ENCODE assay signal across 14 cellular contexts in the genomic region with DNA sequence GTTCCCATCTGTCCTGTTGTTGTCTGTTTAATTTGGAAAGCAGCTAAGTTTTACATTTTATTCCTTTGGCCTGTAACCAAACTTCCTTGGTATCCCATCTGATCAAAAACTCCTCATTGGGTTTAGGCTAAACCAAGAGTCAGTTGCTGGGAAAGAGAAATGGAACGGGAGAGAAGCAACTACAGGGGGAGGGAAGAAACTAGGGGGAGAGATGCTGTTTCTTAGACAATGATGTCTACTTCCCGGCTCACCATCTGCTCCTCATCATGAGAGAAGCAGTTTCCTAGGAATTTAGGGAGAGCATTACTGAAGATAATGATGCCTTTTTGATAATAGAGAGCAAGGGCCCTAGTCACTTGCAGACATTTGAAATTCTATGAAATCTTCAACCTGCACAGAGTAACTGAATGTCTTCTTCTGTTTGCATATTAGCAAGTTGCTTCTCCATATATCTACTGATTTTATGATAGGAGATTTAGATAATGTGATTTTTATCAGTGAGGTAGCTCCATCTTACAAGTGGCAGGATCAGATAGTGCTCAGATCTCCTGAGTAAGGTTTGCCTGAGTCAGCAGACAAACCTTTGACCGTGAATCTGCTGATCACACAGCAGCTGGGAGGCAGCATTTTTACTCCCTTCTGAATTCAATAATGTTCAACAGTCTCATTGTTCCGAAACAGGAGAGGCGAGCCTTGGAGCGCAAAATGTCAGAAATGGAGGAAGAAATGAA.
DNase-seq lines count a peak whose midpoint lies in the region; ATAC-seq and TF ChIP-seq lines count a peak whose summit lies in the region.
"Had no signal": no experiment of that assay in that cellular context is flagged by ENCODE, and none has a peak within 500 bp of the region (broad histone marks: within the 10 kb centered on the region; RNA-seq: fewer than 3 reads in every experiment).

No MANE protein-coding gene starts in this region.

- 66% methylated on average over 6 of the region's 6 CpGs for WGBS in right cardiac atrium
- WGBS in gastroesophageal sphincter (ENCODE audit: low coverage in 1 of 2), 2 donors, result 40 to 45% methylated on average over 5 to 6 of the region's 6 CpGs

- peaks cover 8 to 86% of the 10 kb centered on the region in 2 donors for H3K36me3 ChIP-seq in gastroesophageal sphincter

- ATAC-seq in right cardiac atrium (no peak), gastroesophageal sphincter (no peak), GM18502 (IDR thresholded peaks at IDR 0.05; ENCODE audit: poor library complexity, unreplicated experiment) (no peak)
- ATAC-seq: GM12878, Right ventricle myocardium inferior had no signal

- H3K27ac ChIP-seq in right cardiac atrium (ENCODE audit: low read length) (peak overlapping the region; percentile 67), gastroesophageal sphincter (peak overlapping the region; percentile 76 to 93 (median 86))

- no peak overlapping the region for H3K4me3 ChIP-seq in right cardiac atrium (ENCODE audit: low read length)
- H3K4me3 ChIP-seq in gastroesophageal sphincter, result no peak overlapping the region
- H3K4me3 ChIP-seq: GM12878 had no signal

- peaks cover 14% of the 10 kb centered on the region for H3K4me1 ChIP-seq in right cardiac atrium (ENCODE audit: control insufficient read depth, insufficient read depth, low read length)
- peaks cover 48 to 100% (median 60%) of the 10 kb centered on the region in 3 donors for H3K4me1 ChIP-seq in gastroesophageal sphincter

- intact Hi-C loops in right cardiac atrium (cut with DNase I) (no loop called here), cardiac septum (cut with DNase I) (no loop called here)

- H3K4me1 Mint-ChIP-seq in osteocyte (ENCODE audit: unreplicated experiment), result peaks cover 46% of the 10 kb centered on the region

- H3K9me3 ChIP-seq in right cardiac atrium (ENCODE audit: control insufficient read depth, low read length) (no peaks in the 10 kb centered on the region), gastroesophageal sphincter (no peaks in the 10 kb centered on the region)

- TF ChIP-seq CTCF in gastroesophageal sphincter (IDR thresholded peaks at IDR 0.05) (no peak), osteocyte (IDR thresholded peaks at IDR 0.05) (no peak), GM10248 (IDR thresholded peaks at IDR 0.05; ENCODE audit: control extremely low read depth, extremely low read depth, low read depth, missing control alignments) (no peak)

- peak overlapping the region; percentile 90 for H3K27ac Mint-ChIP-seq in osteocyte (ENCODE audit: unreplicated experiment)

- POLR2A ChIA-PET in GM10248 (lab: Yijun Ruan, JAX), result no interaction called here

- no peak overlapping the region for H3K4me3 Mint-ChIP-seq in osteocyte (ENCODE audit: unreplicated experiment)

- CTCF ChIA-PET in GM10248 (lab: Yijun Ruan, JAX), result interaction anchor here (0.9 kb wide), 1 partner anchor 32 kb away, joined by 3 read pairs; no protein-coding TSS in a partner anchor

- H3K27me3 ChIP-seq in right cardiac atrium (ENCODE audit: control insufficient read depth, insufficient read depth), result no peaks in the 10 kb centered on the region
- H3K27me3 ChIP-seq in gastroesophageal sphincter, result no peaks in the 10 kb centered on the region

- no peak for TF ChIP-seq EP300 in gastroesophageal sphincter (IDR thresholded peaks at IDR 0.05)

- DNase-seq in right cardiac atrium, result no peak
- DNase-seq in cardiac septum (ENCODE audit: low spot score), result no peak
- no peak for DNase-seq in osteocyte (ENCODE audit: extremely low spot score, unreplicated experiment)
- DNase-seq in DMS153 treated with DMSO at 0.1 percent for 48 hours (lab: John Stamatoyannopoulos, UW; ENCODE audit: unreplicated experiment), result no peak
- no peak for DNase-seq in UCSD-AML1 (lab: John Stamatoyannopoulos, UW; ENCODE audit: unreplicated experiment)
- no peak for DNase-seq in GM10248 (ENCODE audit: extremely low spot score)
- DNase-seq: activated T-cell treated with anti-CD3 and anti-CD28 coated beads for 4 hours; DMS 273 treated with DMSO at 0.1 percent for 48 hours; NCI-H510A; stimulated activated CD4-positive, alpha-beta T cell treated with anti-CD3 and anti-CD28 coated beads, Interleukin-4, amount 100 ng/mL, for 4 hours had no signal

- no peak for TF ChIP-seq POLR2A in gastroesophageal sphincter (IDR thresholded peaks at IDR 0.05)

- no peaks in the 10 kb centered on the region for H3K27me3 Mint-ChIP-seq in osteocyte (ENCODE audit: unreplicated experiment)

- H3K36me3 Mint-ChIP-seq in osteocyte (ENCODE audit: unreplicated experiment), result peaks cover 10% of the 10 kb centered on the region

- no peaks in the 10 kb centered on the region for H3K9me3 Mint-ChIP-seq in osteocyte (ENCODE audit: unreplicated experiment)
